1 cellular context compared by ENCODE assay signal in the genomic region with DNA sequence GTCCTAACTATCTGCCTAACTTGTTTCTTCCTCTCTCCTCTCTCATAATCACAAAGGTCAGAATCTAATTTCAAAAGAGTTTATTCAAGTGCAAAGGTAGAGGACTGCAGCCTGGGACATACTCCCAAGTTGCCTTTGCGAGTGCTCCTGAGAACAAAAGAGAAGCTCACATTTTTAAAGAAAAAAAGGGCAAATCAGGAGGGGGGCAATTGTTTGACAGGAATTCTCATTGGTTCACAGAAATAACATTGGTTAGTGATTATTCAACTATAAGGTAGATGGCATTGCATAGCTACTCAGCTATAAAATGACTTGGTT.
TF ChIP-seq lines count a peak whose summit lies in the region.

No MANE protein-coding gene starts in this region.

TF ChIP-seq in GM23338, 12 proteins besides CTCF, POLR2A, EP300 and RAD21 (continued from another document):
- TF ChIP-seq ZNF462 (CRISPR knock-in tag; IDR thresholded peaks at IDR 0.05) (no peak), POLR2AphosphoS5 (IDR thresholded peaks at IDR 0.05; ENCODE audit: low read depth) (no peak)
